ENCODE assay signal across 8 cellular contexts in genomic region chrX:120468825-120469525, GRCh38. TPM values are rescaled to one million over a fixed set of nuclear protein-coding genes. Genes with fewer than 3 reads are reported as not detected.
A peak's percentile ranks its signal among the peaks of the same experiment; 100 is the strongest.
DNase-seq lines count a peak whose midpoint lies in the region; ATAC-seq and TF ChIP-seq lines count a peak whose summit lies in the region.

Gene LAMP2 (minus strand): TSS chrX:120469296. CDS start chrX:120469169, 127 bp downstream.

- peaks cover 20% of the 10 kb centered on the region for H3K4me1 Mint-ChIP-seq in activated CD4-positive, alpha-beta T cell treated with anti-CD3 and anti-CD28 coated beads, Interleukin-2, amount 10 ng/mL, durations not matched to agents 24 days and 14 days

- no peaks in the 10 kb centered on the region for H3K27me3 ChIP-seq in BLaER1 treated with 17β-estradiol and CSF1 and Interleukin-3, amounts not matched to agents 10 nM and 100 nM
- no peaks in the 10 kb centered on the region for H3K27me3 ChIP-seq in colonic mucosa

- peak within 1 kb of the TSS; percentile 100 for H3K4me3 Mint-ChIP-seq in activated CD4-positive, alpha-beta T cell treated with anti-CD3 and anti-CD28 coated beads, Interleukin-2, amount 10 ng/mL, durations not matched to agents 24 days and 14 days

- no peaks in the 10 kb centered on the region for H3K9me3 Mint-ChIP-seq in activated CD4-positive, alpha-beta T cell treated with anti-CD3 and anti-CD28 coated beads, Interleukin-2, amount 10 ng/mL, durations not matched to agents 24 days and 14 days

- H3K4me3 ChIP-seq in BLaER1 treated with 17β-estradiol and CSF1 and Interleukin-3, amounts not matched to agents 10 nM and 100 nM, result peak within 1 kb of the TSS; percentile 63 to 81 (median 72)
- peak within 1 kb of the TSS; percentile 51 for H3K4me3 ChIP-seq in colonic mucosa

- TF ChIP-seq CTCF in colonic mucosa (IDR thresholded peaks at IDR 0.05), result no peak

- peaks cover 0 to 42% (median 14%) of the 10 kb centered on the region in 11 experiments; a peak in 14 of 22 replicates for H4K20me1 ChIP-seq in BLaER1 treated with 17β-estradiol and CSF1 and Interleukin-3, amounts not matched to agents 10 nM and 100 nM

- no peaks in the 10 kb centered on the region for H3K27me3 Mint-ChIP-seq in activated CD4-positive, alpha-beta T cell treated with anti-CD3 and anti-CD28 coated beads, Interleukin-2, amount 10 ng/mL, durations not matched to agents 24 days and 14 days

- peak within 1 kb of the TSS; percentile 96 for H3K27ac Mint-ChIP-seq in activated CD4-positive, alpha-beta T cell treated with anti-CD3 and anti-CD28 coated beads, Interleukin-2, amount 10 ng/mL, durations not matched to agents 24 days and 14 days

- no peaks in the 10 kb centered on the region for H3K36me3 ChIP-seq in BLaER1 treated with 17β-estradiol and CSF1 and Interleukin-3, amounts not matched to agents 10 nM and 100 nM
- no peaks in the 10 kb centered on the region for H3K36me3 ChIP-seq in colonic mucosa

- H3K36me3 Mint-ChIP-seq in activated CD4-positive, alpha-beta T cell treated with anti-CD3 and anti-CD28 coated beads, Interleukin-2, amount 10 ng/mL, durations not matched to agents 24 days and 14 days (ENCODE audit: low read depth), result peaks cover 4% of the 10 kb centered on the region

- H3K9ac ChIP-seq in BLaER1 treated with 17β-estradiol and CSF1 and Interleukin-3, amounts not matched to agents 10 nM and 100 nM, result peak within 1 kb of the TSS; percentile 86 to 95 (median 90)
- peak within 1 kb of the TSS; percentile 68 to 81 for H3K9ac ChIP-seq in colonic mucosa (ENCODE audit: low read depth in 2 of 2, low read length in 2 of 2)

- H3K4me1 ChIP-seq in BLaER1 treated with 17β-estradiol and CSF1 and Interleukin-3, amounts not matched to agents 10 nM and 100 nM, result peaks cover 0 to 30% (median 9%) of the 10 kb centered on the region in 10 experiments; a peak in 14 of 20 replicates
- H3K4me1 ChIP-seq in colonic mucosa, result no peaks in the 10 kb centered on the region

- intact Hi-C loops in activated CD4-positive, alpha-beta T cell treated with anti-CD3 and anti-CD28 coated beads, Interleukin-2, amount 10 ng/mL, durations not matched to agents 24 days and 14 days (cut with micrococcal nuclease), result loop anchor here (1.0 to 2.0 kb wide), 4 partner anchors 17 to 1000 kb away; partner anchors contain the start of genes NKAP, SLC25A5 and ZBTB33
- intact Hi-C loops in colonic mucosa (cut with DNase I) (no loop called here), left colon (cut with DNase I, micrococcal nuclease) (no loop called here)

- peak; percentile 94 for ATAC-seq in GM19351 (IDR thresholded peaks at IDR 0.05; ENCODE audit: unreplicated experiment)
- peak; percentile 97 for ATAC-seq in HG03520 (IDR thresholded peaks at IDR 0.05; ENCODE audit: unreplicated experiment)
- peak; percentile 98 for ATAC-seq in left colon

- DNase-seq in NCI-H526 treated with DMSO at 0.1 percent for 48 hours (lab: John Stamatoyannopoulos, UW), result peak; percentile 75
- DNase-seq in activated CD4-positive, alpha-beta T cell treated with anti-CD3 and anti-CD28 coated beads, Interleukin-2, amount 10 ng/mL, durations not matched to agents 24 days and 14 days, result peak; percentile 94
- peak; percentile 89 for DNase-seq in colonic mucosa
- peak; percentile 89 to 91 for DNase-seq in left colon
- peak; percentile 57 to 68 for DNase-seq in stimulated activated CD4-positive, alpha-beta T cell treated with anti-CD3 and anti-CD28 coated beads, Interleukin-1b, Interleukin-23, amount 100 ng/mL, for 4 hours (ENCODE audit: low read depth in 2 of 2)

- peaks cover 0 to 6% (median 0%) of the 10 kb centered on the region in 11 experiments; a peak in 2 of 22 replicates for H3K9me3 ChIP-seq in BLaER1 treated with 17β-estradiol and CSF1 and Interleukin-3, amounts not matched to agents 10 nM and 100 nM (replicated peaks in 1 of 11)
- no peaks in the 10 kb centered on the region for H3K9me3 ChIP-seq in colonic mucosa

- H3K4me2 ChIP-seq in BLaER1 treated with 17β-estradiol and CSF1 and Interleukin-3, amounts not matched to agents 10 nM and 100 nM, result peak within 1 kb of the TSS; percentile 53 to 84 (median 74)

- peak within 1 kb of the TSS; percentile 81 to 95 (median 90) for H3K27ac ChIP-seq in BLaER1 treated with 17β-estradiol and CSF1 and Interleukin-3, amounts not matched to agents 10 nM and 100 nM
- peak within 1 kb of the TSS; percentile 76 for H3K27ac ChIP-seq in colonic mucosa

RNA-seq across cellular contexts. Expression of gene LAMP2, which starts in this region (rescaled TPM):
- 42.6 and 44.3 TPM in 2 replicates for total RNA-seq in activated CD4-positive, alpha-beta T cell treated with anti-CD3 and anti-CD28 coated beads, Interleukin-2, amount 10 ng/mL, durations not matched to agents 24 days and 14 days
- total RNA-seq in colonic mucosa, result 10 to 100 TPM; 43.4 to 77.2 TPM
- total RNA-seq in left colon, result 10 to 100 TPM; 72.2 to 98.6 TPM

Comparison
In these comparisons a context has a peak if more than half of its experiments do, and no peak if none do; other contexts are left out.
1. Peak in every context shown above with its lines: DNase-seq, ATAC-seq, H3K4me3 ChIP-seq and H3K27ac ChIP-seq.